14 cellular contexts compared by ENCODE assay signal in the genomic region with DNA sequence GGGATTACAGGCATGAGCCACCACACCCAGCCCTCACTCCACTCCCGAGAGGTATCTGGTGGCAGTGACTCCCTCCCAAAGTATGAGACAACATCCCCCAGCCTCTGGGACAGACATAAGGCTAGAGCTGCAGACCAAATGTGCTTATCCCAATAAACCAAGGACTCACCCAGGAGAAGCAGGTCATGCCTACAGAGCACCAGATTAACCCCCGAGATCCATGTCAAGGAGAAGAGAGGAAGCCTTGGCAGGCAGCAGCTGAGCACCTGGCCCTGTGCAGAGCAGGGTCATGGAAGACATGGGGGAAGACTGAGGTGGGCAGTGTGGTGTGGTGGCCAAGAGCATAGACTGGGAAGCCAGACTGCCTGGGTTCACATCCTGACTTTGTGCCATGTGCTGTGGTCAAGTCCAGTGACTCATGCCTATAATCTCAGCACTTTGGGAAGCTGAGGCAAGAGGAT.
"Had no signal": no experiment of that assay in that cellular context is flagged by ENCODE, and none has a peak within 500 bp of the region (broad histone marks: within the 10 kb centered on the region; RNA-seq: fewer than 3 reads in every experiment).

No MANE protein-coding gene starts in this region.

- DNase-seq: activated CD4-positive, alpha-beta T cell treated with anti-CD3 and anti-CD28 coated beads, Interleukin-2, amount 10 ng/mL, durations not matched to agents 7 days and 5 days; amygdala; brain microvascular endothelial cell; cerebellar nuclear complex; glutamatergic neuron; mucosa of descending colon; natural killer cell; nucleus accumbens; psoas muscle; stimulated activated CD4-positive, alpha-beta T cell treated with anti-CD3 and anti-CD28 coated beads, Interleukin-4, amount 100 ng/mL, for 24 hours; T-cell; testis had no signal

- H3K9me3 ChIP-seq: mucosa of descending colon, psoas muscle, right lobe of liver, testis had no signal

- H3K27me3 ChIP-seq: brain microvascular endothelial cell, right lobe of liver, testis had no signal

- H3K36me3 ChIP-seq: brain microvascular endothelial cell, right lobe of liver had no signal

- H3K4me3 ChIP-seq: mucosa of descending colon, psoas muscle, right lobe of liver, testis had no signal

- ATAC-seq: esophagus mucosa, mucosa of descending colon, natural killer cell, right lobe of liver, T-cell had no signal

- H3K27ac ChIP-seq: brain microvascular endothelial cell, psoas muscle, right lobe of liver, testis had no signal

- H3K4me1 ChIP-seq: right lobe of liver had no signal
